2 cellular contexts compared by ENCODE assay signal in genomic region chr3:167001374-167001773, GRCh38.
TF ChIP-seq lines count a peak whose summit lies in the region.

No MANE protein-coding gene starts in this region.

TF ChIP-seq in HCT116, 20 proteins besides CTCF, POLR2A, EP300 and RAD21 (continued from another document):
- TF ChIP-seq MAX (IDR thresholded peaks at IDR 0.05) (no peak), EZH2phosphoT487 (IDR thresholded peaks at IDR 0.05; ENCODE audit: borderline replicate concordance) (no peak), FOSL1 (IDR thresholded peaks at IDR 0.05; ENCODE audit: low read depth) (no peak), EZH2 (IDR thresholded peaks at IDR 0.05) (no peak), ZFX (IDR thresholded peaks at IDR 0.05) (no peak), ZNF274 (IDR thresholded peaks at IDR 0.05; ENCODE audit: low read depth, low read length) (no peak), SRF (IDR thresholded peaks at IDR 0.05; ENCODE audit: low read depth) (no peak), ELF1 (IDR thresholded peaks at IDR 0.05; ENCODE audit: borderline replicate concordance, low read depth) (no peak), REST (IDR thresholded peaks at IDR 0.05; ENCODE audit: low read depth) (no peak), ATF3 (IDR thresholded peaks at IDR 0.05) (no peak), TCF7L2 (IDR thresholded peaks at IDR 0.05; ENCODE audit: borderline replicate concordance, extremely low read depth, insufficient read depth, insufficient read length) (no peak), CBX3 (IDR thresholded peaks at IDR 0.05; ENCODE audit: low read depth) (no peak), YY1 (IDR thresholded peaks at IDR 0.05; ENCODE audit: extremely low read depth, insufficient replicate concordance, low read depth, low read length) (no peak), EGR1 (IDR thresholded peaks at IDR 0.05; ENCODE audit: low read depth) (no peak), SIN3A (IDR thresholded peaks at IDR 0.05; ENCODE audit: low read depth) (no peak), JUND (IDR thresholded peaks at IDR 0.05) (no peak)

TF ChIP-seq in H1, 55 proteins besides CTCF, POLR2A, EP300 and RAD21 (continued from another document):
- TF ChIP-seq BCL11A (IDR thresholded peaks at IDR 0.05; ENCODE audit: low read depth in 2 of 2, low read length in 2 of 2) = no peak
- TF ChIP-seq JUND (IDR thresholded peaks at IDR 0.05; ENCODE audit: low read length) = no peak
- TF ChIP-seq CREB1 (IDR thresholded peaks at IDR 0.05) = no peak
- TF ChIP-seq SP1 (IDR thresholded peaks at IDR 0.05; ENCODE audit: low read depth, low read length) = no peak
- no peak for TF ChIP-seq EZH2 (IDR thresholded peaks at IDR 0.05; ENCODE audit: low read depth, low read length, severe bottlenecking)
- no peak for TF ChIP-seq SIN3A (conservative IDR thresholded peaks at IDR 0.05 in 1 of 2, IDR thresholded peaks at IDR 0.05 in 1 of 2; ENCODE audit: low read depth in 1 of 2, low read length in 2 of 2)
- TF ChIP-seq CHD2 (IDR thresholded peaks at IDR 0.05; ENCODE audit: low read length) = no peak
- no peak for TF ChIP-seq BACH1 (IDR thresholded peaks at IDR 0.05; ENCODE audit: low read length)
- TF ChIP-seq KDM1A (IDR thresholded peaks at IDR 0.05; ENCODE audit: borderline replicate concordance, low read length) = no peak
- no peak for TF ChIP-seq TEAD4 (IDR thresholded peaks at IDR 0.05; ENCODE audit: low read depth, low read length)
- TF ChIP-seq EGR1 (IDR thresholded peaks at IDR 0.05; ENCODE audit: borderline replicate concordance, low read depth, low read length) = no peak
- TF ChIP-seq RXRA (IDR thresholded peaks at IDR 0.05; ENCODE audit: insufficient read depth, low read depth, low read length) = no peak
- TF ChIP-seq POLR2AphosphoS5 (IDR thresholded peaks at IDR 0.05; ENCODE audit: low read depth, low read length) = no peak
- no peak for TF ChIP-seq ATF3 (IDR thresholded peaks at IDR 0.05; ENCODE audit: insufficient read depth, low read depth, low read length)
- no peak for TF ChIP-seq RBBP5 (IDR thresholded peaks at IDR 0.05; ENCODE audit: borderline replicate concordance, low read depth, low read length)
